ENCODE assay signal across 26 cellular contexts in the genomic region with DNA sequence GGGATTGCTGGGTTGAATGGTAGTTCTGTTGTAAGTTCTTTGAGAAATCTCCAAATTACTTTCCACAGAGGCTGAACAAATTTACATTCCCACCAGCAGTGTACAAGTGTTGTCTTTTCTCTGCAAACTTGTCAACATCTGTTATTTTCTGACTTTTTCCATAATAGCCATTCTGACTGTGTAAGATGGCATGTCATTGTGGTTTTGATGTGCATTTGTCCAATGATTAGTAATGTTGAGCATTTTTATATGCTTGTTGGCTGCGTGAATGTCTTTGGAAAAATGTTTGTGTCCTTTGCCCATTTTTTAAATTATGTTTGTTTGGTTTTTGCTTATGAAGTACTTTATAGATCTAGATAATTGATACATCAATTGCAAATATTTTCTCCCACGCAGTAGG.
"Had no signal": no experiment of that assay in that cellular context is flagged by ENCODE, and none has a peak within 500 bp of the region (broad histone marks: within the 10 kb centered on the region; RNA-seq: fewer than 3 reads in every experiment).

No MANE protein-coding gene starts in this region.

- H3K79me2 ChIP-seq: hepatocyte had no signal

- H3K4me3 ChIP-seq: adrenal gland, ascending aorta, coronary artery, dorsolateral prefrontal cortex, gastroesophageal sphincter, heart right ventricle, hepatocyte had no signal

- H2AFZ ChIP-seq: hepatocyte had no signal

- ATAC-seq: activated CD4-positive, alpha-beta T cell treated with anti-CD3 and anti-CD28 coated beads for 36 hours; activated CD8-positive, alpha-beta memory T cell treated with anti-CD3 and anti-CD28 coated beads, Interleukin-2, amount 10 ng/mL, durations not matched to agents 7 days and 5 days; activated CD8-positive, alpha-beta T cell treated with anti-CD3 and anti-CD28 coated beads, Interleukin-2, amount 10 ng/mL, durations not matched to agents 7 days and 5 days; activated naive CD8-positive, alpha-beta T cell treated with anti-CD3 and anti-CD28 coated beads, Interleukin-2, amount 50 U/mL, for 24 hours; esophagus mucosa; gastroesophageal sphincter; heart right ventricle had no signal

- H3K4me1 ChIP-seq: adrenal gland, ascending aorta, gastroesophageal sphincter, heart right ventricle had no signal

- H3K9me3 ChIP-seq: adrenal gland had no signal

- DNase-seq: activated CD4-positive, alpha-beta memory T cell treated with anti-CD3 and anti-CD28 coated beads for 36 hours; activated CD4-positive, alpha-beta T cell treated with anti-CD3 and anti-CD28 coated beads for 36 hours; activated CD4-positive, alpha-beta T cell treated with anti-CD3 and anti-CD28 coated beads, Interleukin-2, amount 10 ng/mL, durations not matched to agents 24 days and 14 days; activated CD4-positive, CD25-positive, alpha-beta regulatory T cell; activated CD4-positive, CD25-positive, alpha-beta regulatory T cell treated with anti-CD3 and anti-CD28 coated beads, Interleukin-2, amount 50 U/mL, for 72 hours; activated CD8-positive, alpha-beta memory T cell treated with anti-CD3 and anti-CD28 coated beads, Interleukin-2, amount 10 ng/mL, durations not matched to agents 7 days and 5 days; activated CD8-positive, alpha-beta memory T cell treated with anti-CD3 and anti-CD28 coated beads, Interleukin-2, amount 50 U/mL, for 4 hours; activated CD8-positive, alpha-beta T cell treated with anti-CD3 and anti-CD28 coated beads, Interleukin-2, amount 10 ng/mL, durations not matched to agents 7 days and 5 days; activated effector memory CD4-positive, alpha-beta T cell treated with anti-CD3 and anti-CD28 coated beads, Interleukin-2, amount 50 U/mL, for 16 hours; activated naive CD4-positive, alpha-beta T cell treated with anti-CD3 and anti-CD28 coated beads for 36 hours; activated naive CD8-positive, alpha-beta T cell treated with anti-CD3 and anti-CD28 coated beads for 36 hours; activated naive CD8-positive, alpha-beta T cell treated with anti-CD3 and anti-CD28 coated beads, Interleukin-2, amount 50 U/mL, for 24 hours; activated T-cell treated with anti-CD3 and anti-CD28 coated beads, Interleukin-2, amount 50 U/mL, for 1 hour; activated T-cell treated with anti-CD3 and anti-CD28 coated beads, Interleukin-2, amount 50 U/mL, for 48 hours; adrenal gland; dorsolateral prefrontal cortex; effector memory CD4-positive, alpha-beta T cell; endodermal cell; foreskin melanocyte; heart right ventricle; T-helper 2 cell had no signal

- H3K36me3 ChIP-seq: adrenal gland, ascending aorta, gastroesophageal sphincter, heart right ventricle had no signal

- H3K27me3 ChIP-seq: adrenal gland, ascending aorta, dorsolateral prefrontal cortex, gastroesophageal sphincter, heart right ventricle, hepatocyte had no signal

- H3K27ac ChIP-seq: adrenal gland, ascending aorta, coronary artery, dorsolateral prefrontal cortex, gastroesophageal sphincter, heart right ventricle, hepatocyte had no signal

- H3K4me2 ChIP-seq: hepatocyte had no signal
